ENCODE assay signal across 8 cellular contexts in genomic region chr19:14496029-14496848, GRCh38. TPM values are rescaled to one million over a fixed set of nuclear protein-coding genes. Genes with fewer than 3 reads are reported as not detected.
DNase-seq lines count a peak whose midpoint lies in the region; ATAC-seq and TF ChIP-seq lines count a peak whose summit lies in the region.

GIPC1 (minus strand) TSS chr19:14496127; CDS start chr19:14482976, 13,151 bp downstream.

- DNase-seq in DMS 273 (lab: John Stamatoyannopoulos, UW; ENCODE audit: unreplicated experiment) = peak; percentile 99
- DNase-seq in H9 = peak; percentile 99
- DNase-seq in NCI-H1436 (lab: John Stamatoyannopoulos, UW) = peak; percentile 97
- peak; percentile 98 to 99 (median 98) for DNase-seq in adrenal gland
- peak; percentile 99 to 100 for DNase-seq in cardiac muscle cell (ENCODE audit: low read depth in 1 of 2, low spot score in 1 of 2)
- peak; percentile 97 to 98 (median 98) for DNase-seq in ovary
- peak; percentile 82 for DNase-seq in thoracic aorta (ENCODE audit: low spot score)

- intact Hi-C loops in T-helper 1 cell treated with Interleukin-12 subunit alpha and Interleukin-12 subunit beta and Interleukin-4 antibody, amounts not matched to agents 30 ng/mL and 1 ng/mL, for 36 hours (cut with micrococcal nuclease) = loop anchor here (1.0 kb wide), 2 partner anchors 9 to 33 kb away; partner anchors contain the start of gene TECR
- intact Hi-C loops in adrenal gland (cut with DNase I) (no loop called here), ovary (cut with DNase I) (no loop called here)

- H3K14ac ChIP-seq in H9 (ENCODE audit: insufficient read depth, low read length) = peak within 1 kb of the TSS; percentile 72

- TF ChIP-seq CTCF in H9 (conservative IDR thresholded peaks at IDR 0.05) = no peak
- no peak for TF ChIP-seq CTCF in adrenal gland (IDR thresholded peaks at IDR 0.05)
- TF ChIP-seq CTCF in cardiac muscle cell (IDR thresholded peaks at IDR 0.05; ENCODE audit: low read depth, low read length) = no peak
- no peak for TF ChIP-seq CTCF in ovary (IDR thresholded peaks at IDR 0.05)
- no peak for TF ChIP-seq CTCF in thoracic aorta (IDR thresholded peaks at IDR 0.05)

- H3K4ac ChIP-seq in H9 (ENCODE audit: low read depth, low read length) = no peak within 1 kb of the TSS

- peak; percentile 96 for ATAC-seq in thoracic aorta (ENCODE audit: insufficient number of reproducible peaks, low FRiP score, low read depth)

- H2BK5ac ChIP-seq in H9 (ENCODE audit: insufficient read length, low read length) = no peak within 1 kb of the TSS

- no peaks in the 10 kb centered on the region for H3K9me3 Mint-ChIP-seq in H9

- H3K23me2 ChIP-seq in H9 (ENCODE audit: insufficient read length, low read depth, low read length, poor library complexity, severe bottlenecking) = peaks cover 4% of the 10 kb centered on the region

- no peaks in the 10 kb centered on the region; the same call in none of the 2 replicates for H3K27me3 Mint-ChIP-seq in H9 (ENCODE audit: low read depth)

- peaks cover 14 to 25% (median 20%) of the 10 kb centered on the region in 3 experiments for H3K36me3 Mint-ChIP-seq in H9 (ENCODE audit: insufficient read depth in 1 of 3, low read depth in 3 of 3)

- no peak within 1 kb of the TSS for H2AK5ac ChIP-seq in H9 (ENCODE audit: insufficient read length, low read length)

- H3K18ac ChIP-seq in H9 (ENCODE audit: insufficient read length, low read depth, low read length) = no peak within 1 kb of the TSS

- peak within 1 kb of the TSS in 2 of 4 donors; percentile 83 to 84 for H3K4me3 ChIP-seq in adrenal gland
- H3K4me3 ChIP-seq in cardiac muscle cell = peak within 1 kb of the TSS; percentile 69
- H3K4me3 ChIP-seq in ovary = peak within 1 kb of the TSS; percentile 74
- peak within 1 kb of the TSS; percentile 94 for H3K4me3 ChIP-seq in thoracic aorta

- no CpG with 5 or more reads among the region's 71 CpGs for WGBS in H9 (ENCODE audit: extremely low coverage, insufficient read length, low lambda C conversion rate)
- WGBS in adrenal gland, 4 donors = 3 to 14% (median 7%) methylated on average over 15 to 71 of the region's 71 CpGs
- 0 to 2% (median 1%) methylated on average over 46 to 71 of the region's 71 CpGs for WGBS in ovary, 3 donors

- H3K9ac ChIP-seq in H9 (ENCODE audit: extremely low read depth, insufficient read length, low read length) = peak within 1 kb of the TSS; percentile 64

- no peak within 1 kb of the TSS for H2BK120ac ChIP-seq in H9 (ENCODE audit: low read depth, low read length, poor library complexity, severe bottlenecking)

- H3K27ac Mint-ChIP-seq in H9 = peak within 1 kb of the TSS; percentile 65 to 86 (median 70)

- no peak within 1 kb of the TSS for H2BK15ac ChIP-seq in H9 (ENCODE audit: low read depth, low read length)

- H4K20me1 ChIP-seq in H9 (ENCODE audit: control insufficient read depth, insufficient read depth, insufficient read length) = no peaks in the 10 kb centered on the region

- no peaks in the 10 kb centered on the region for H3K27me3 ChIP-seq in H9 (ENCODE audit: insufficient read depth, low read length)
- H3K27me3 ChIP-seq in adrenal gland = no peaks in the 10 kb centered on the region
- H3K27me3 ChIP-seq in cardiac muscle cell = no peaks in the 10 kb centered on the region
- H3K27me3 ChIP-seq in ovary = no peaks in the 10 kb centered on the region
- no peaks in the 10 kb centered on the region for H3K27me3 ChIP-seq in thoracic aorta (replicated peaks; ENCODE audit: insufficient read depth)

- TF ChIP-seq POLR2A in adrenal gland (IDR thresholded peaks at IDR 0.05) = peak; percentile 16 to 70
- peak; percentile 4 for TF ChIP-seq POLR2A in ovary (IDR thresholded peaks at IDR 0.05)

- H3K9me3 ChIP-seq in H9 (ENCODE audit: control insufficient read depth, low read depth, low read length) (no peaks in the 10 kb centered on the region), adrenal gland (replicated peaks in 1 of 3) (no peaks in the 10 kb centered on the region), cardiac muscle cell (ENCODE audit: low read depth) (no peaks in the 10 kb centered on the region), ovary (no peaks in the 10 kb centered on the region), thoracic aorta (no peaks in the 10 kb centered on the region)

- no peak within 1 kb of the TSS for H4K8ac ChIP-seq in H9 (replicated peaks; ENCODE audit: insufficient read length, low read depth, low read length)

- H3K4me2 ChIP-seq in H9 (ENCODE audit: insufficient read depth, insufficient read length, low read length) = peak within 1 kb of the TSS; percentile 86

- no peak within 1 kb of the TSS for H2BK12ac ChIP-seq in H9 (ENCODE audit: insufficient read length, low read depth, low read length)

- no peak within 1 kb of the TSS for H2AFZ ChIP-seq in H9 (ENCODE audit: low read length)

- H3K4me1 Mint-ChIP-seq in H9 = peaks cover 22% of the 10 kb centered on the region in 2 experiments

- H3K27ac ChIP-seq in H9 (ENCODE audit: insufficient read length, low read depth, low read length) = no peak within 1 kb of the TSS
- peak within 1 kb of the TSS in 4 of 5 donors; percentile 22 to 82 (median 70) for H3K27ac ChIP-seq in adrenal gland
- H3K27ac ChIP-seq in cardiac muscle cell = peak within 1 kb of the TSS; percentile 27
- H3K27ac ChIP-seq in ovary = peak within 1 kb of the TSS; percentile 51 to 61
- H3K27ac ChIP-seq in thoracic aorta = peak within 1 kb of the TSS; percentile 27 to 50

- H3K36me3 ChIP-seq in adrenal gland (replicated peaks in 1 of 2) (no peaks in the 10 kb centered on the region), cardiac muscle cell (no peaks in the 10 kb centered on the region), ovary (no peaks in the 10 kb centered on the region), thoracic aorta (no peaks in the 10 kb centered on the region)

- no peak within 1 kb of the TSS for H4K91ac ChIP-seq in H9 (ENCODE audit: insufficient read length, low read depth, low read length)

- H4K5ac ChIP-seq in H9 (ENCODE audit: insufficient read length, low read depth, low read length) = no peak within 1 kb of the TSS

- no peak within 1 kb of the TSS for H3T11ph ChIP-seq in H9 (ENCODE audit: low read length)

- H3K4me3 Mint-ChIP-seq in H9 = peak within 1 kb of the TSS; percentile 87 to 94

- H3K79me2 ChIP-seq in H9 (ENCODE audit: insufficient read depth, low read length) = peaks cover 2% of the 10 kb centered on the region; the same call in 1 of the 2 replicates

- no peak within 1 kb of the TSS for H3K56ac ChIP-seq in H9 (ENCODE audit: insufficient read length, low read depth, low read length)

- peaks cover 3% of the 10 kb centered on the region for H3K79me1 ChIP-seq in H9 (ENCODE audit: insufficient read depth, low read depth, low read length, poor library complexity, severe bottlenecking)

- no peak within 1 kb of the TSS for H2BK20ac ChIP-seq in H9 (ENCODE audit: low read depth, low read length, poor library complexity, severe bottlenecking)

- H3K4me1 ChIP-seq in H9 (ENCODE audit: insufficient read depth, low read length) = peaks cover 4% of the 10 kb centered on the region; the same call in 1 of the 2 replicates
- H3K4me1 ChIP-seq in adrenal gland (replicated peaks in 1 of 2) = peaks cover 28 to 30% of the 10 kb centered on the region in 2 donors
- H3K4me1 ChIP-seq in cardiac muscle cell (ENCODE audit: low read depth) = no peaks in the 10 kb centered on the region
- no peaks in the 10 kb centered on the region for H3K4me1 ChIP-seq in ovary (ENCODE audit: insufficient read depth)
- peaks cover 15 to 31% of the 10 kb centered on the region in 2 donors for H3K4me1 ChIP-seq in thoracic aorta (ENCODE audit: control insufficient read depth in 1 of 2, low read depth in 2 of 2)

- no peak within 1 kb of the TSS for H3K23ac ChIP-seq in H9 (ENCODE audit: insufficient read length, low read depth, low read length)

- TF ChIP-seq EP300 in ovary (IDR thresholded peaks at IDR 0.05) = no peak

RNA-seq across cellular contexts. Expression of gene GIPC1, which starts in this region (rescaled TPM):
- 70.6 and 75.0 TPM in 2 replicates for total RNA-seq in H9 (2021)
- 46.4 and 51.2 TPM in 2 replicates for total RNA-seq in T-helper 1 cell treated with Interleukin-12 subunit alpha and Interleukin-12 subunit beta and Interleukin-4 antibody, amounts not matched to agents 30 ng/mL and 1 ng/mL, for 36 hours
- 10 to 100 TPM; 52.2 to 69.9 (median 61.2) TPM for total RNA-seq in adrenal gland
- polyA plus RNA-seq in adrenal gland = 10 to 100 TPM; 26.6 to 85.7 (median 74.3) TPM
- total RNA-seq in cardiac muscle cell = 133 and 172 TPM in 2 replicates
- polyA plus RNA-seq in cardiac muscle cell = 117 and 145 TPM in 2 replicates
- total RNA-seq in ovary = 10 to 100 TPM; 33.7 to 64.5 (median 41.8) TPM
- polyA plus RNA-seq in ovary = 10 to 100 TPM; 14.7 to 40.9 TPM
- total RNA-seq in thoracic aorta = 10 to 100 TPM; 56.4 to 77.8 TPM
